In genomic region chr1:114609826-114610225, GRCh38 we compare ENCODE assay signal across 1 cellular context.
A peak's percentile ranks its signal among the peaks of the same experiment; 100 is the strongest.
TF ChIP-seq lines count a peak whose summit lies in the region.

No MANE protein-coding gene starts in this region.

TF ChIP-seq in GM12878, 131 proteins besides CTCF, POLR2A, EP300 and RAD21:
- TF ChIP-seq, protein P1, sequence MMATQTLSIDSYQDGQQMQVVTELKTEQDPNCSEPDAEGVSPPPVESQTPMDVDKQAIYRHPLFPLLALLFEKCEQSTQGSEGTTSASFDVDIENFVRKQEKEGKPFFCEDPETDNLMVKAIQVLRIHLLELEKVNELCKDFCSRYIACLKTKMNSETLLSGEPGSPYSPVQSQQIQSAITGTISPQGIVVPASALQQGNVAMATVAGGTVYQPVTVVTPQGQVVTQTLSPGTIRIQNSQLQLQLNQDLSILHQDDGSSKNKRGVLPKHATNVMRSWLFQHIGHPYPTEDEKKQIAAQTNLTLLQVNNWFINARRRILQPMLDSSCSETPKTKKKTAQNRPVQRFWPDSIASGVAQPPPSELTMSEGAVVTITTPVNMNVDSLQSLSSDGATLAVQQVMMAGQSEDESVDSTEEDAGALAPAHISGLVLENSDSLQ (IDR thresholded peaks at IDR 0.05): peak; percentile 17; the same call in 1 of the 2 replicates
- TF ChIP-seq, protein P2, sequence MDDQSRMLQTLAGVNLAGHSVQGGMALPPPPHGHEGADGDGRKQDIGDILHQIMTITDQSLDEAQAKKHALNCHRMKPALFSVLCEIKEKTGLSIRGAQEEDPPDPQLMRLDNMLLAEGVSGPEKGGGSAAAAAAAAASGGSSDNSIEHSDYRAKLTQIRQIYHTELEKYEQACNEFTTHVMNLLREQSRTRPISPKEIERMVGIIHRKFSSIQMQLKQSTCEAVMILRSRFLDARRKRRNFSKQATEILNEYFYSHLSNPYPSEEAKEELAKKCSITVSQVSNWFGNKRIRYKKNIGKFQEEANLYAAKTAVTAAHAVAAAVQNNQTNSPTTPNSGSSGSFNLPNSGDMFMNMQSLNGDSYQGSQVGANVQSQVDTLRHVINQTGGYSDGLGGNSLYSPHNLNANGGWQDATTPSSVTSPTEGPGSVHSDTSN (IDR thresholded peaks at IDR 0.05; ENCODE audit: insufficient replicate concordance, low read depth, low read length): no peak
TF ChIP-seq in GM12878: peak in this region for 1.
